Comparison of ENCODE assay signal across 8 cellular contexts in genomic region chr7:32496052-32496813, GRCh38. TPM values are rescaled to one million over a fixed set of nuclear protein-coding genes. Genes with fewer than 3 reads are reported as not detected.
DNase-seq lines count a peak whose midpoint lies in the region; ATAC-seq and TF ChIP-seq lines count a peak whose summit lies in the region.

No MANE protein-coding gene starts in this region.

- no peaks in the 10 kb centered on the region for H3K27me3 ChIP-seq in CD8-positive, alpha-beta T cell (ENCODE audit: insufficient read depth, low read length)
- no peaks in the 10 kb centered on the region for H3K27me3 ChIP-seq in HCT116 (ENCODE audit: insufficient read depth, low read length)
- H3K27me3 ChIP-seq in iPS-15b (ENCODE audit: control insufficient read depth, insufficient read depth, low read length) = no peaks in the 10 kb centered on the region

- RAD21 ChIA-PET in HCT116 (lab: Charles Lee; ENCODE audit: low non-redundant PET in 1 of 2, low total read pairs in 2 of 2, uncharacterized antibody in 2 of 2, unreplicated experiment in 2 of 2) = no interaction called here

- H3K27ac ChIP-seq in CD8-positive, alpha-beta T cell (ENCODE audit: low read depth, low read length) = peak overlapping the region; percentile 95
- peak overlapping the region; percentile 79 for H3K27ac ChIP-seq in HCT116 (ENCODE audit: low read depth, low read length)

- DNase-seq in CD8-positive, alpha-beta T cell = no peak
- DNase-seq in HCT116 (ENCODE audit: low read depth, low spot score) = no peak
- DNase-seq in activated CD8-positive, alpha-beta T cell treated with anti-CD3 and anti-CD28 coated beads for 36 hours = no peak
- DNase-seq in stimulated activated naive B cell treated with anti-CD40 and anti-IgM and Interleukin-4, amounts not matched to agents 10 μg/mL and 1 μg/mL and 100 μg/mL, for 72 hours = no peak
- no peak for DNase-seq in Ammon's horn (ENCODE audit: low spot score)
- DNase-seq in activated effector memory CD4-positive, alpha-beta T cell treated with Interleukin-2 at 50 U/mL for 16 hours = no peak
- no peak for DNase-seq in NCI-H82 (lab: John Stamatoyannopoulos, UW)

- no peak for TF ChIP-seq RAD21 in HCT116 (IDR thresholded peaks at IDR 0.05; ENCODE audit: low read depth)

- H3K9me2 ChIP-seq in HCT116 (ENCODE audit: insufficient read depth) = no peaks in the 10 kb centered on the region

- H3K9me3 Mint-ChIP-seq in CD8-positive, alpha-beta T cell = no peaks in the 10 kb centered on the region
- peaks cover 6% of the 10 kb centered on the region for H3K9me3 Mint-ChIP-seq in activated CD8-positive, alpha-beta T cell treated with anti-CD3 and anti-CD28 coated beads for 36 hours
- no peaks in the 10 kb centered on the region for H3K9me3 Mint-ChIP-seq in stimulated activated naive B cell treated with anti-CD40 and anti-IgM and Interleukin-4, amounts not matched to agents 10 μg/mL and 1 μg/mL and 100 μg/mL, for 72 hours

- no peak for TF ChIP-seq CTCF in CD8-positive, alpha-beta T cell (IDR thresholded peaks at IDR 0.05)
- no peak for TF ChIP-seq CTCF in HCT116 (IDR thresholded peaks at IDR 0.05 in 2 of 3, conservative IDR thresholded peaks at IDR 0.05 in 1 of 3; ENCODE audit: borderline replicate concordance in 1 of 3, insufficient read depth in 1 of 3, low read depth in 2 of 3, low read length in 2 of 3)
- no peak for TF ChIP-seq CTCF in activated CD8-positive, alpha-beta T cell treated with anti-CD3 and anti-CD28 coated beads for 36 hours (IDR thresholded peaks at IDR 0.05)

- H3K79me2 ChIP-seq in HCT116 (ENCODE audit: insufficient read depth, low read length) = peaks cover 54% of the 10 kb centered on the region

- H3K4me1 Mint-ChIP-seq in CD8-positive, alpha-beta T cell (ENCODE audit: low read depth) = peaks cover 46% of the 10 kb centered on the region
- peaks cover 41% of the 10 kb centered on the region for H3K4me1 Mint-ChIP-seq in activated CD8-positive, alpha-beta T cell treated with anti-CD3 and anti-CD28 coated beads for 36 hours (ENCODE audit: low read depth)
- peaks cover 10 to 42% of the 10 kb centered on the region in 2 donors for H3K4me1 Mint-ChIP-seq in stimulated activated naive B cell treated with anti-CD40 and anti-IgM and Interleukin-4, amounts not matched to agents 10 μg/mL and 1 μg/mL and 100 μg/mL, for 72 hours

- H3K4me3 Mint-ChIP-seq in CD8-positive, alpha-beta T cell = peak overlapping the region; percentile 97
- peak overlapping the region; percentile 100 for H3K4me3 Mint-ChIP-seq in activated CD8-positive, alpha-beta T cell treated with anti-CD3 and anti-CD28 coated beads for 36 hours
- H3K4me3 Mint-ChIP-seq in stimulated activated naive B cell treated with anti-CD40 and anti-IgM and Interleukin-4, amounts not matched to agents 10 μg/mL and 1 μg/mL and 100 μg/mL, for 72 hours = peak overlapping the region; percentile 90 to 96

- CTCF ChIA-PET in CD8-positive, alpha-beta T cell (lab: Charles Lee) = interaction anchor here (1.2 to 1.6 kb wide), 4 partner anchors 9 to 612 kb away, joined by 3 to 7 read pairs (median 4); no protein-coding TSS in a partner anchor
- CTCF ChIA-PET in HCT116 (lab: Charles Lee) = interaction anchor here (0.7 to 0.9 kb wide), 2 partner anchors 164 to 1519 kb away, joined by 3 read pairs; no protein-coding TSS in a partner anchor
- CTCF ChIA-PET in activated CD8-positive, alpha-beta T cell treated with anti-CD3 and anti-CD28 coated beads for 36 hours (lab: Charles Lee) = interaction anchor here (0.7 to 1.5 kb wide), 4 partner anchors 20 to 612 kb away, joined by 3 read pairs; no protein-coding TSS in a partner anchor

- H3K27me3 Mint-ChIP-seq in CD8-positive, alpha-beta T cell (ENCODE audit: low read depth) = no peaks in the 10 kb centered on the region
- no peaks in the 10 kb centered on the region for H3K27me3 Mint-ChIP-seq in activated CD8-positive, alpha-beta T cell treated with anti-CD3 and anti-CD28 coated beads for 36 hours
- H3K27me3 Mint-ChIP-seq in stimulated activated naive B cell treated with anti-CD40 and anti-IgM and Interleukin-4, amounts not matched to agents 10 μg/mL and 1 μg/mL and 100 μg/mL, for 72 hours = no peaks in the 10 kb centered on the region

- H3K4me2 ChIP-seq in HCT116 (ENCODE audit: low read length) = peak overlapping the region; percentile 73

- H2AFZ ChIP-seq in HCT116 (ENCODE audit: low read depth, low read length, poor library complexity, severe bottlenecking) = no peak overlapping the region

- peaks cover 24% of the 10 kb centered on the region for H3K36me3 Mint-ChIP-seq in CD8-positive, alpha-beta T cell
- H3K36me3 Mint-ChIP-seq in activated CD8-positive, alpha-beta T cell treated with anti-CD3 and anti-CD28 coated beads for 36 hours (ENCODE audit: low read depth) = peaks cover 40% of the 10 kb centered on the region
- H3K36me3 Mint-ChIP-seq in stimulated activated naive B cell treated with anti-CD40 and anti-IgM and Interleukin-4, amounts not matched to agents 10 μg/mL and 1 μg/mL and 100 μg/mL, for 72 hours = peaks cover 11 to 25% of the 10 kb centered on the region in 2 donors

- no peak for ATAC-seq in CD8-positive, alpha-beta T cell
- ATAC-seq in HCT116 = no peak
- ATAC-seq in activated CD8-positive, alpha-beta T cell treated with anti-CD3 and anti-CD28 coated beads for 36 hours = no peak
- no peak for ATAC-seq in stimulated activated naive B cell treated with anti-CD40 and anti-IgM and Interleukin-4, amounts not matched to agents 10 μg/mL and 1 μg/mL and 100 μg/mL, for 72 hours (replicated peaks)

- H3K27ac Mint-ChIP-seq in CD8-positive, alpha-beta T cell = peak overlapping the region; percentile 90
- peak overlapping the region; percentile 100 for H3K27ac Mint-ChIP-seq in activated CD8-positive, alpha-beta T cell treated with anti-CD3 and anti-CD28 coated beads for 36 hours
- peak overlapping the region; percentile 99 for H3K27ac Mint-ChIP-seq in stimulated activated naive B cell treated with anti-CD40 and anti-IgM and Interleukin-4, amounts not matched to agents 10 μg/mL and 1 μg/mL and 100 μg/mL, for 72 hours

- intact Hi-C loops in CD8-positive, alpha-beta T cell (cut with DNase I, micrococcal nuclease) = loop anchor here (5.0 to 10.0 kb wide), 2 partner anchors 46 to 1901 kb away; partner anchors contain the start of gene GARS1 (in 1 of the 2)
- intact Hi-C loops in HCT116 (cut with micrococcal nuclease) = loop anchor here (10.0 kb wide), 1 partner anchor 1901 kb away; the partner anchor contains the start of gene GARS1
- intact Hi-C loops in activated CD8-positive, alpha-beta T cell treated with anti-CD3 and anti-CD28 coated beads for 36 hours (cut with micrococcal nuclease) = loop anchor here (5.0 to 10.0 kb wide), 2 partner anchors 49 to 396 kb away; partner anchors contain the start of gene KBTBD2

- peak overlapping the region; percentile 80 for H3K9ac ChIP-seq in HCT116 (ENCODE audit: low read length)
- H3K9ac ChIP-seq in iPS-15b (ENCODE audit: low read depth, low read length) = peak overlapping the region; percentile 71

- H3K4me1 ChIP-seq in CD8-positive, alpha-beta T cell (ENCODE audit: insufficient read depth, low read length) = peaks cover 34% of the 10 kb centered on the region
- H3K4me1 ChIP-seq in HCT116 (ENCODE audit: control insufficient read depth in 1 of 2, insufficient read depth in 2 of 2, low read length in 2 of 2) = peaks cover 16 to 30% of the 10 kb centered on the region in 2 experiments
- peaks cover 4% of the 10 kb centered on the region for H3K4me1 ChIP-seq in iPS-15b (ENCODE audit: control insufficient read depth, insufficient read depth, low read length)

- H4K20me1 ChIP-seq in HCT116 (ENCODE audit: insufficient read depth) = peaks cover 4% of the 10 kb centered on the region; the same call in 1 of the 2 replicates

- no peaks in the 10 kb centered on the region for H3K36me3 ChIP-seq in CD8-positive, alpha-beta T cell (ENCODE audit: insufficient read depth, low read length)
- H3K36me3 ChIP-seq in HCT116 (ENCODE audit: control insufficient read depth in 1 of 2, insufficient read depth in 2 of 2, low read length in 2 of 2) = no peaks in the 10 kb centered on the region
- H3K36me3 ChIP-seq in iPS-15b (ENCODE audit: control insufficient read depth, insufficient read depth, low read length) = no peaks in the 10 kb centered on the region

- TF ChIP-seq POLR2A in HCT116 (IDR thresholded peaks at IDR 0.05; ENCODE audit: borderline replicate concordance, extremely low read depth, insufficient read depth, insufficient read length) = no peak

- TSS peak; percentile 63 for BruUV-seq in HCT116 (replicated peaks; lab: Mats Ljungman, UMichigan)

- H3K4me3 ChIP-seq in CD8-positive, alpha-beta T cell (ENCODE audit: low read depth, low read length) = peak overlapping the region; percentile 66
- H3K4me3 ChIP-seq in HCT116 (replicated peaks in 1 of 2; ENCODE audit: low read depth in 1 of 2, low read length in 2 of 2) = peak overlapping the region; percentile 64 to 81
- H3K4me3 ChIP-seq in iPS-15b (ENCODE audit: low read depth, low read length) = peak overlapping the region; percentile 84

- POLR2A ChIA-PET in CD8-positive, alpha-beta T cell (lab: Charles Lee) = interaction anchor here (0.7 to 2.2 kb wide), 10 partner anchors 8 to 396 kb away, joined by 3 to 7 read pairs (median 4); no protein-coding TSS in a partner anchor
- POLR2A ChIA-PET in HCT116 (lab: Charles Lee) = interaction anchor here (1.2 kb wide), 1 partner anchor 10 kb away, joined by 9 read pairs; no protein-coding TSS in a partner anchor
- POLR2A ChIA-PET in activated CD8-positive, alpha-beta T cell treated with anti-CD3 and anti-CD28 coated beads for 36 hours (lab: Charles Lee) = interaction anchor here (0.6 to 3.0 kb wide), 6 partner anchors 9 to 58 kb away, joined by 3 to 27 read pairs (median 6); no protein-coding TSS in a partner anchor

- no peaks in the 10 kb centered on the region for H3K9me3 ChIP-seq in CD8-positive, alpha-beta T cell (ENCODE audit: low read length)
- H3K9me3 ChIP-seq in HCT116 (ENCODE audit: control insufficient read depth in 1 of 2, insufficient read depth in 1 of 2, low read depth in 1 of 2, low read length in 2 of 2) (no peaks in the 10 kb centered on the region), iPS-15b (ENCODE audit: control insufficient read depth, insufficient read depth, low read length) (no peaks in the 10 kb centered on the region)

TF ChIP-seq in HCT116, 20 proteins besides CTCF, POLR2A, EP300 and RAD21 (continues in another document):
- TF ChIP-seq JUND (IDR thresholded peaks at IDR 0.05) (no peak), ZFX (IDR thresholded peaks at IDR 0.05) (no peak), YY1 (IDR thresholded peaks at IDR 0.05; ENCODE audit: extremely low read depth, insufficient replicate concordance, low read depth, low read length) (no peak), POLR2AphosphoS5 (IDR thresholded peaks at IDR 0.05; ENCODE audit: low read depth, low read length) (no peak), ZNF274 (IDR thresholded peaks at IDR 0.05; ENCODE audit: low read depth, low read length) (no peak), SRF (IDR thresholded peaks at IDR 0.05; ENCODE audit: low read depth) (no peak)

RNA-seq across cellular contexts. Expression of gene AVL9, which starts 0.9 kb away (rescaled TPM):
- total RNA-seq in CD8-positive, alpha-beta T cell = 10 to 100 TPM; 22.4 to 24.7 TPM
- total RNA-seq in HCT116 (2021; ENCODE audit: unreplicated experiment) = 89.0 TPM
- polyA plus RNA-seq in HCT116 (2012) = 32.4 and 42.3 TPM in 2 replicates
- total RNA-seq in activated CD8-positive, alpha-beta T cell treated with anti-CD3 and anti-CD28 coated beads for 36 hours = 10 to 100 TPM; 54.0 to 63.5 TPM

RNA-seq across cellular contexts. Expression of gene LSM5, which starts 6.1 kb away (rescaled TPM):
- 10 to 100 TPM; 32.1 to 38.6 TPM for total RNA-seq in CD8-positive, alpha-beta T cell
- total RNA-seq in HCT116 (2021; ENCODE audit: unreplicated experiment) = 81.0 TPM
- polyA plus RNA-seq in HCT116 (2012) = 27.1 and 50.7 TPM in 2 replicates
- 100 to 1,000 TPM; 122 to 124 TPM for total RNA-seq in activated CD8-positive, alpha-beta T cell treated with anti-CD3 and anti-CD28 coated beads for 36 hours
